ENCODE assay signal across 14 cellular contexts in genomic region chr14:50501642-50502041, GRCh38. TPM values are rescaled to one million over a fixed set of nuclear protein-coding genes. Genes with fewer than 3 reads are reported as not detected.
DNase-seq lines count a peak whose midpoint lies in the region; ATAC-seq, FAIRE-seq and TF ChIP-seq lines count a peak whose summit lies in the region.
"Had no signal": no experiment of that assay in that cellular context is flagged by ENCODE, and none has a peak within 500 bp of the region (broad histone marks: within the 10 kb centered on the region; RNA-seq: fewer than 3 reads in every experiment).

No MANE protein-coding gene starts in this region.

- no peak for TF ChIP-seq POLR2A in A549 (IDR thresholded peaks at IDR 0.05; ENCODE audit: low read length)
- TF ChIP-seq POLR2A in GM12878 (IDR thresholded peaks at IDR 0.05; ENCODE audit: low read depth, low read length) = no peak

- intact Hi-C loops in GM12878 (cut with micrococcal nuclease; ENCODE audit: unreplicated experiment) = no loop called here

- H3K36me3 ChIP-seq in GM12878 (ENCODE audit: control insufficient read depth in 2 of 2, insufficient read depth in 2 of 2, low read length in 1 of 2) = peaks cover 0 to 3% of the 10 kb centered on the region in 2 experiments; a peak in 1 of 4 replicates

- H3K9me3 ChIP-seq in A549 (no peaks in the 10 kb centered on the region), GM12878 (replicated peaks; ENCODE audit: control insufficient read depth, insufficient read depth, low read length) (peaks cover 2% of the 10 kb centered on the region; the same call in 1 of the 3 replicates)
- H3K9me3 ChIP-seq: lower lobe of right lung had no signal

- peak; percentile 8 to 19 for DNase-seq in A549 (ENCODE audit: low read depth in 1 of 2, low spot score in 1 of 2)
- DNase-seq in HS-27A (ENCODE audit: low read depth) = peak; percentile 62
- DNase-seq in GM12878 (ENCODE audit: low read depth, low spot score) = no peak
- DNase-seq in hepatic stellate cell (ENCODE audit: low spot score) = peak; percentile 32
- no peak for DNase-seq in stimulated activated CD4-positive, alpha-beta T cell treated with anti-CD3 and anti-CD28 coated beads, Interleukin-4, amount 100 ng/mL, for 1 hour
- no peak for DNase-seq in pons (ENCODE audit: low spot score)
- no peak for DNase-seq in coronary artery (ENCODE audit: low spot score)
- no peak for DNase-seq in activated CD8-positive, alpha-beta T cell treated with anti-CD3 and anti-CD28 coated beads, Interleukin-2, amount 10 ng/mL, durations not matched to agents 7 days and 5 days
- DNase-seq: hypothalamus, lower lobe of right lung, NCI-H1694 treated with DMSO at 0.1 percent for 48 hours, NCI-H748 treated with DMSO at 0.1 percent for 48 hours, SHP77 had no signal

- in situ Hi-C loops in GM12878 (cut with MboI) = no loop called here

- no peak overlapping the region for H3K9ac ChIP-seq in GM12878 (ENCODE audit: control insufficient read depth, insufficient read depth, low read length)

- H3K79me2 ChIP-seq in GM12878 (ENCODE audit: control insufficient read depth, insufficient read depth, low read length) = no peaks in the 10 kb centered on the region

- H3K27ac ChIP-seq in A549 (no peak overlapping the region), GM12878 (ENCODE audit: control insufficient read depth, insufficient read depth) (no peak overlapping the region), coronary artery (no peak overlapping the region)
- H3K27ac ChIP-seq: lower lobe of right lung had no signal

- H3K4me2 ChIP-seq in A549 (no peak overlapping the region), GM12878 (ENCODE audit: control insufficient read depth, insufficient read depth) (no peak overlapping the region)

- H3K27me3 ChIP-seq in GM12878 (replicated peaks in 1 of 2; ENCODE audit: control insufficient read depth in 2 of 2, insufficient read depth in 2 of 2, low read length in 1 of 2) = no peaks in the 10 kb centered on the region

- no peak overlapping the region for H3K4me3 Mint-ChIP-seq in activated CD8-positive, alpha-beta T cell treated with anti-CD3 and anti-CD28 coated beads, Interleukin-2, amount 10 ng/mL, durations not matched to agents 7 days and 5 days
- H3K4me3 Mint-ChIP-seq: activated naive CD8-positive, alpha-beta T cell had no signal

- peaks cover 32% of the 10 kb centered on the region for H3K36me3 Mint-ChIP-seq in activated CD8-positive, alpha-beta T cell treated with anti-CD3 and anti-CD28 coated beads, Interleukin-2, amount 10 ng/mL, durations not matched to agents 7 days and 5 days (ENCODE audit: low read depth)

- H3K27ac Mint-ChIP-seq in activated CD8-positive, alpha-beta T cell treated with anti-CD3 and anti-CD28 coated beads, Interleukin-2, amount 10 ng/mL, durations not matched to agents 7 days and 5 days = no peak overlapping the region
- H3K27ac Mint-ChIP-seq: activated naive CD8-positive, alpha-beta T cell had no signal

- POLR2A ChIA-PET in A549 (lab: Yijun Ruan, JAX) (no interaction called here), GM12878 (lab: Charles Lee) (no interaction called here)
- POLR2A ChIA-PET in activated CD8-positive, alpha-beta T cell treated with anti-CD3 and anti-CD28 coated beads, Interleukin-2, amount 10 ng/mL, durations not matched to agents 7 days and 5 days (lab: Charles Lee) = no interaction called here

- FAIRE-seq in A549 (lab: Jason Lieb, UNC) = no peak
- peak; percentile 69 for FAIRE-seq in GM12878 (lab: Jason Lieb, UNC)

- RAD21 ChIA-PET in GM12878 (lab: Charles Lee; ENCODE audit: unreplicated experiment) = no interaction called here

- TF ChIP-seq CTCF in A549 (IDR thresholded peaks at IDR 0.05) (no peak), GM12878 (IDR thresholded peaks at IDR 0.05 in 2 of 3, conservative IDR thresholded peaks at IDR 0.05 in 1 of 3; ENCODE audit: control insufficient read depth in 2 of 3, extremely low read depth in 1 of 3, insufficient read depth in 1 of 3, low read depth in 3 of 3, low read length in 3 of 3) (no peak), coronary artery (IDR thresholded peaks at IDR 0.05) (no peak)

- no peaks in the 10 kb centered on the region for H3K27me3 Mint-ChIP-seq in activated CD8-positive, alpha-beta T cell treated with anti-CD3 and anti-CD28 coated beads, Interleukin-2, amount 10 ng/mL, durations not matched to agents 7 days and 5 days (ENCODE audit: low read depth)
- H3K27me3 Mint-ChIP-seq: activated naive CD8-positive, alpha-beta T cell had no signal

- no peaks in the 10 kb centered on the region for H4K20me1 ChIP-seq in GM12878 (ENCODE audit: control insufficient read depth, insufficient read depth)

- no TSS peak for BruUV-seq in GM12878 (replicated peaks; lab: Mats Ljungman, UMichigan)

- TF ChIP-seq RAD21 in A549 (conservative IDR thresholded peaks at IDR 0.05 in 1 of 2, IDR thresholded peaks at IDR 0.05 in 1 of 2) (no peak), GM12878 (IDR thresholded peaks at IDR 0.05; ENCODE audit: insufficient read depth, low read depth, low read length) (no peak)

- 65% methylated on average over 2 of the region's 2 CpGs for WGBS in A549 (ENCODE audit: missing lambda C conversion rate)
- WGBS in GM12878 (ENCODE audit: insufficient coverage, insufficient replicate concordance, low lambda C conversion rate, missing lambda C conversion rate) = 100% methylated on average over 2 of the region's 2 CpGs

- CTCF ChIA-PET in A549 (lab: Yijun Ruan, JAX) (no interaction called here), GM12878 (lab: Yijun Ruan, JAX) (no interaction called here)
- CTCF ChIA-PET in activated CD8-positive, alpha-beta T cell treated with anti-CD3 and anti-CD28 coated beads, Interleukin-2, amount 10 ng/mL, durations not matched to agents 7 days and 5 days (lab: Charles Lee) = no interaction called here

- H3K4me1 ChIP-seq in A549 (peaks cover 6% of the 10 kb centered on the region; the same call in 1 of the 3 replicates), GM12878 (ENCODE audit: control insufficient read depth, insufficient read depth, low read length) (no peaks in the 10 kb centered on the region)
- H3K4me1 ChIP-seq: lower lobe of right lung had no signal

- ATAC-seq in A549 = no peak
- ATAC-seq in GM12878 = no peak
- ATAC-seq in activated CD8-positive, alpha-beta T cell treated with anti-CD3 and anti-CD28 coated beads, Interleukin-2, amount 10 ng/mL, durations not matched to agents 7 days and 5 days = no peak
- ATAC-seq: lower lobe of right lung had no signal

- H3K4me3 ChIP-seq in A549 (no peak overlapping the region), GM12878 (no peak overlapping the region), coronary artery (no peak overlapping the region)
- H3K4me3 ChIP-seq: lower lobe of right lung had no signal

- no peaks in the 10 kb centered on the region for H3K9me3 Mint-ChIP-seq in activated CD8-positive, alpha-beta T cell treated with anti-CD3 and anti-CD28 coated beads, Interleukin-2, amount 10 ng/mL, durations not matched to agents 7 days and 5 days (ENCODE audit: insufficient read depth)

- no peaks in the 10 kb centered on the region for H3K4me1 Mint-ChIP-seq in activated CD8-positive, alpha-beta T cell treated with anti-CD3 and anti-CD28 coated beads, Interleukin-2, amount 10 ng/mL, durations not matched to agents 7 days and 5 days (ENCODE audit: low read depth)

- no peak overlapping the region for H2AFZ ChIP-seq in GM12878 (ENCODE audit: control insufficient read depth, low read depth, low read length)

- TF ChIP-seq EP300 in A549 (IDR thresholded peaks at IDR 0.05) (no peak), GM12878 (IDR thresholded peaks at IDR 0.05; ENCODE audit: borderline replicate concordance in 1 of 2, control insufficient read depth in 1 of 2, low read depth in 2 of 2, low read length in 2 of 2) (no peak)

- SMC1A ChIA-PET in GM12878 (lab: Charles Lee; ENCODE audit: uncharacterized antibody, unreplicated experiment) = no interaction called here

RNA-seq across cellular contexts. Expression of gene MAP4K5, which starts 30.7 kb away (rescaled TPM):
- 18.7 and 20.0 TPM in 2 replicates for polyA plus RNA-seq in A549 (2011; rRNA removed)
- polyA plus RNA-seq in A549 (2012; cell fraction: cytosol; rRNA removed) = 14.5 TPM in 2 replicates
- 15.9 and 35.3 TPM in 2 replicates for polyA plus RNA-seq in A549 (2012; cell fraction: nucleus; rRNA removed)
- 28.8 to 32.9 TPM (median 30.8 TPM) in 3 replicates for polyA plus RNA-seq in A549 (2017; fragmentation: RNase III; extraction: RNeasy Plus Mini Kit Qiagen cat#74134 plus additional on column Dnase treatment)
- 9.1 and 11.1 TPM in 2 replicates for polyA minus RNA-seq in A549 (2011; rRNA and poly(A)+ RNA removed)
- total RNA-seq in GM12878 (2013; cell fraction: nucleolus; rRNA removed) = 179 and 195 TPM in 2 replicates
- 41.3 and 47.1 TPM in 2 replicates for total RNA-seq in GM12878 (2014; rRNA removed)
- total RNA-seq in GM12878 (2014; rRNA removed; fragmentation: Illumina TruSeq; extraction: Trizol) = 25.6 and 27.5 TPM in 2 replicates
- total RNA-seq in GM12878 (2021) = 36.1 and 37.6 TPM in 2 replicates
- 27.9 TPM for polyA plus RNA-seq in GM12878 (2011; ENCODE audit: low read depth)
- 16.6 and 26.1 TPM in 2 replicates for polyA plus RNA-seq in GM12878 (2011; rRNA removed)
- 7.7 and 8.2 TPM in 2 replicates for polyA plus RNA-seq in GM12878 (2011; cell fraction: cytosol; rRNA removed)
- polyA plus RNA-seq in GM12878 (2011; cell fraction: nucleus; rRNA removed) = 17.1 and 22.9 TPM in 2 replicates
- polyA plus RNA-seq in GM12878 (2012) = 10.4 and 12.3 TPM in 2 replicates
- 28.6 and 36.7 TPM in 2 replicates for polyA plus RNA-seq in GM12878 (2014; fragmentation: Illumina TruSeq; extraction: Trizol)
- polyA plus RNA-seq in GM12878 (2014; fragmentation: Nextera tagmentation; extraction: Ambion mirVana) = 10 to 100 TPM in 1 of 2 experiments, 1 to 10 TPM in 1; 9.1 to 12.0 TPM
- polyA plus RNA-seq in GM12878 (2014; rRNA removed) = 31.5 and 31.7 TPM in 2 replicates
- polyA plus RNA-seq in GM12878 (2016; fragmentation: Nextera tagmentation; extraction: Ambion mirVana) = 10 to 100 TPM; 33.4 to 38.3 TPM
- polyA minus RNA-seq in GM12878 (2011; rRNA and poly(A)+ RNA removed) = 10.5 and 11.6 TPM in 2 replicates
- 8.7 and 11.7 TPM in 2 replicates for polyA minus RNA-seq in GM12878 (2011; cell fraction: cytosol; rRNA and poly(A)+ RNA removed)
- polyA minus RNA-seq in GM12878 (2011; cell fraction: nucleus; rRNA and poly(A)+ RNA removed) = 24.3 and 45.4 TPM in 2 replicates
- total RNA-seq in activated CD8-positive, alpha-beta T cell treated with anti-CD3 and anti-CD28 coated beads, Interleukin-2, amount 10 ng/mL, durations not matched to agents 7 days and 5 days = 10 to 100 TPM; 28.3 to 28.6 TPM

RNA-seq across cellular contexts. Expression of gene ATL1, which starts 58.3 kb away (rescaled TPM):
- 4.4 and 4.7 TPM in 2 replicates for polyA plus RNA-seq in A549 (2011; rRNA removed)
- polyA plus RNA-seq in A549 (2012; cell fraction: cytosol; rRNA removed) = 0.90 and 1.3 TPM in 2 replicates
- 0.50 and 1.1 TPM in 2 replicates for polyA plus RNA-seq in A549 (2012; cell fraction: nucleus; rRNA removed)
- polyA plus RNA-seq in A549 (2017; fragmentation: RNase III; extraction: RNeasy Plus Mini Kit Qiagen cat#74134 plus additional on column Dnase treatment) = 4.2 to 6.6 TPM (median 5.1 TPM) in 3 replicates
- 3.3 and 4.2 TPM in 2 replicates for polyA minus RNA-seq in A549 (2011; rRNA and poly(A)+ RNA removed)
- total RNA-seq in GM12878 (2013; cell fraction: nucleolus; rRNA removed) = 1.7 and 2.8 TPM in 2 replicates
- total RNA-seq in GM12878 (2014; rRNA removed) = 0.11 and 0.76 TPM in 2 replicates
- 0.60 and 0.72 TPM in 2 replicates for total RNA-seq in GM12878 (2014; rRNA removed; fragmentation: Illumina TruSeq; extraction: Trizol)
- total RNA-seq in GM12878 (2021) = 0.58 and 1.1 TPM in 2 replicates
- polyA plus RNA-seq in GM12878 (2011; ENCODE audit: low read depth) = 0.09 TPM
- polyA plus RNA-seq in GM12878 (2011; rRNA removed) = 0.58 and 0.71 TPM in 2 replicates
- 0.31 and 0.55 TPM in 2 replicates for polyA plus RNA-seq in GM12878 (2011; cell fraction: cytosol; rRNA removed)
- polyA plus RNA-seq in GM12878 (2011; cell fraction: nucleus; rRNA removed) = 0.53 and 0.73 TPM in 2 replicates
- 0.18 and 0.25 TPM in 2 replicates for polyA plus RNA-seq in GM12878 (2012)
- 0.43 and 1.5 TPM in 2 replicates for polyA plus RNA-seq in GM12878 (2014; fragmentation: Illumina TruSeq; extraction: Trizol)
- under 1 TPM in 1 of 2 experiments, not detected in 1; 0.18 TPM for polyA plus RNA-seq in GM12878 (2014; fragmentation: Nextera tagmentation; extraction: Ambion mirVana)
- 0.15 and 1.0 TPM in 2 replicates for polyA plus RNA-seq in GM12878 (2014; rRNA removed)
- 1 to 10 TPM; 1.0 to 1.2 TPM for polyA plus RNA-seq in GM12878 (2016; fragmentation: Nextera tagmentation; extraction: Ambion mirVana)
- polyA minus RNA-seq in GM12878 (2011; rRNA and poly(A)+ RNA removed) = 0.26 and 0.88 TPM in 2 replicates
- 1.1 TPM in 1 of 2 replicates, not detected in the other for polyA minus RNA-seq in GM12878 (2011; cell fraction: cytosol; rRNA and poly(A)+ RNA removed)
- 1.5 and 1.8 TPM in 2 replicates for polyA minus RNA-seq in GM12878 (2011; cell fraction: nucleus; rRNA and poly(A)+ RNA removed)
- 1 to 10 TPM; 1.4 to 1.5 TPM for total RNA-seq in activated CD8-positive, alpha-beta T cell treated with anti-CD3 and anti-CD28 coated beads, Interleukin-2, amount 10 ng/mL, durations not matched to agents 7 days and 5 days

Comparison
In these comparisons a context has a peak if more than half of its experiments do, and no peak if none do; other contexts are left out.
1. DNase-seq: peak in A549 (2 of 2), HS-27A (single experiment) and hepatic stellate cell (single experiment); none in GM12878 (single experiment), stimulated activated CD4-positive, alpha-beta T cell treated with anti-CD3 and anti-CD28 coated beads, Interleukin-4, amount 100 ng/mL, for 1 hour (single experiment), pons (single experiment), coronary artery (single experiment) and activated CD8-positive, alpha-beta T cell treated with anti-CD3 and anti-CD28 coated beads, Interleukin-2, amount 10 ng/mL, durations not matched to agents 7 days and 5 days (single experiment).